Comparison of ENCODE assay signal across 8 cellular contexts in the genomic region with DNA sequence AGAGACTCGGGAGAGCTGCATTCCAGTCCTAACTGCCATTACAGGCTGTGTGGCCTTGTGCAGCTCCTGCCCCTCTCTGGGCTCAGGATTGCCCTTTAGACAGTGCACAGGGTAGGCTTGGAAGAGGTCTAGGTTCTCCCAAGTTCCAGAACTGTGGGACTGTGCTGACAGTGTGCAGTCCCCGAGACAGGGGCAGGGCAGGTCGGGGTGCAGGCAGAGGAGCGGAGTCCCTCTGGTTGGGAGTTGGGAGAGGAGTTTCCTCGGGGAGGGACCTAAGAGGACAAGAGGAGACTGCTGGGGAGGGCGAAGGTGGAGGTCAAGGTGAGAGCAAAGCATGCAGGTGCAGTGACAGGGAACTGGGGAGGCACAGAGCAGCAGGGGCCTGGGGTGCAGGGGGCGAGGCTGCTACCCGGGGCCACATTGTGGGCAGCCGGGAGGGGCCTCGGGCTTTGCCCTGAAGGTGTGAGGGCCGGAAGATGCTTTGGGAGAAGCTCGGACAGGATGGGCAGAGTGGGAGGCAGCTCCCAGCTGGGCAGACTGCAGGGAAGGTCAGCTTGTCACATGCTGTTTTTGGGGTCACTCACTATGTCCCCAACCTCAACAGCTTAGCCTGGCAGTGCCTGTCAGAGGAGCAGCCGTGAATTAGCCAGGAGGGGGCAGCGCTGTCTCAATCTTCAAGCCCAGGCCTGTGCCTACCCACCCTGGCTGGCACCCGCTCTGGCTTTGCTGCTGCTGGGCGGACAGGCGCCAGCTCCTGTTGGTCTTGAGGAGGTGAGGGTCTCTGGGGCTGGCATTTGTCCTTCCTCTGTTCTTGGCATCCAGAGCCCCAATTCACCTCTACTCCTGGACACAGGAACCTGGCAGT. TPM values are rescaled to one million over a fixed set of nuclear protein-coding genes. Genes with fewer than 3 reads are reported as not detected.
DNase-seq lines count a peak whose midpoint lies in the region; ATAC-seq and TF ChIP-seq lines count a peak whose summit lies in the region.

No MANE protein-coding gene starts in this region.

- intact Hi-C loops in Panc1 (cut with micrococcal nuclease; ENCODE audit: unreplicated experiment), result loop anchor here (1.0 kb wide), 1 partner anchor 74 kb away; no protein-coding TSS in a partner anchor
- intact Hi-C loops in heart left ventricle (cut with DNase I), result loop anchor here in 8 of 10 donors (1.0 to 10.0 kb wide), 7 partner anchors 36 to 197 kb away; no protein-coding TSS in a partner anchor
- intact Hi-C loops in spleen (cut with DNase I; ENCODE audit: low total_unique reads), result loop anchor here (2.0 kb wide), 1 partner anchor 75 kb away; no protein-coding TSS in a partner anchor

- CTCF ChIA-PET in Panc1 (lab: Charles Lee), result interaction anchor here (1.0 to 1.1 kb wide), 2 partner anchors 73 to 75 kb away, joined by 3 read pairs; no protein-coding TSS in a partner anchor

- no TSS peak for BruUV-seq in Panc1 (replicated peaks; lab: Mats Ljungman, UMichigan)

- H3K36me3 ChIP-seq in Panc1 (ENCODE audit: control insufficient read depth, insufficient read depth, low read length) (no peaks in the 10 kb centered on the region), heart left ventricle (no peaks in the 10 kb centered on the region), spleen (no peaks in the 10 kb centered on the region)

- POLR2A ChIA-PET in Panc1 (lab: Charles Lee), result no interaction called here

- no peak for TF ChIP-seq POLR2A in heart left ventricle (IDR thresholded peaks at IDR 0.05)
- no peak for TF ChIP-seq POLR2A in spleen (IDR thresholded peaks at IDR 0.05)

- H3K27me3 ChIP-seq in Panc1 (ENCODE audit: control insufficient read depth, insufficient read depth, low read length) (no peaks in the 10 kb centered on the region), heart left ventricle (no peaks in the 10 kb centered on the region), spleen (replicated peaks in 1 of 7) (peaks cover 0 to 15% (median 0%) of the 10 kb centered on the region in 7 donors)

- H3K27ac ChIP-seq in 22Rv1 (no peak overlapping the region), Panc1 (ENCODE audit: low read length) (no peak overlapping the region), heart left ventricle (no peak overlapping the region), spleen (no peak overlapping the region)

- in situ Hi-C loops in GM13976 (cut with MboI; ENCODE audit: low sequenced_read_pairs, unreplicated experiment), result no loop called here
- in situ Hi-C loops in Panc1 (cut with HindIII; ENCODE audit: low pct_unique_long_range_greater_than_20kb, low sequenced_read_pairs), result no loop called here

- H3K4me1 ChIP-seq in Panc1 (ENCODE audit: control insufficient read depth, insufficient read depth, low read length) (peaks cover 5% of the 10 kb centered on the region; the same call in 1 of the 2 replicates), heart left ventricle (peaks cover 0 to 34% (median 27%) of the 10 kb centered on the region in 12 donors), spleen (peaks cover 7 to 33% (median 24%) of the 10 kb centered on the region in 6 donors)

- ATAC-seq in Panc1, result peak; percentile 72
- peak; percentile 17 to 44 (median 30) for ATAC-seq in heart left ventricle

- 67 to 74% (median 70%) methylated on average over 15 to 17 of the region's 17 CpGs for WGBS in heart left ventricle, 4 donors
- WGBS in spleen, 5 donors, result 50 to 59% (median 53%) methylated on average over 14 to 17 of the region's 17 CpGs

- TF ChIP-seq CTCF in 22Rv1 (IDR thresholded peaks at IDR 0.05), result peak; percentile 63
- TF ChIP-seq CTCF in GM13976 (IDR thresholded peaks at IDR 0.05; ENCODE audit: borderline replicate concordance, control extremely low read depth, extremely low read depth, insufficient read depth, missing control alignments), result peak; percentile 63
- peak; percentile 84 for TF ChIP-seq CTCF in Panc1 (IDR thresholded peaks at IDR 0.05)
- TF ChIP-seq CTCF in heart left ventricle (IDR thresholded peaks at IDR 0.05), result peak; percentile 33 to 64 (median 50)
- peak in 10 of 11 experiments; percentile 46 to 83 (median 70) for TF ChIP-seq CTCF in spleen (IDR thresholded peaks at IDR 0.05 in 8 of 11, conservative IDR thresholded peaks at IDR 0.05 in 3 of 11)

- H3K9me3 ChIP-seq in Panc1 (ENCODE audit: control insufficient read depth, insufficient read depth, low read depth, low read length) (no peaks in the 10 kb centered on the region), heart left ventricle (no peaks in the 10 kb centered on the region), spleen (no peaks in the 10 kb centered on the region)

- H3K4me3 ChIP-seq in Panc1 (ENCODE audit: low read depth in 2 of 2, low read length in 2 of 2) (no peak overlapping the region), heart left ventricle (no peak overlapping the region), spleen (no peak overlapping the region)

- DNase-seq in GM13976 (ENCODE audit: low spot score), result peak; percentile 61
- DNase-seq in Panc1 (ENCODE audit: low read depth, low spot score), result no peak
- DNase-seq in activated T-helper 9 cell treated with anti-CD3 and anti-CD28 coated beads, Interleukin-2, amount 50 U/mL, for 16 hours (ENCODE audit: low read depth), result peak; percentile 56
- peak in 4 of 5 donors; percentile 49 to 79 (median 61) for DNase-seq in heart left ventricle
- peak; percentile 88 for DNase-seq in spleen
- no peak for DNase-seq in NCI-H226
- no peak for DNase-seq in NCI-H510A (lab: John Stamatoyannopoulos, UW)

RNA-seq across cellular contexts. Expression of a gene that starts 15.4 kb away (rescaled TPM):
- total RNA-seq in Panc1 (2021; ENCODE audit: unreplicated experiment) (17.5 TPM), heart left ventricle (10 to 100 TPM in 8 of 9 donors, 1 to 10 TPM in 1; 9.0 to 46.9 (median 18.8) TPM), spleen (10 to 100 TPM in 4 of 7 donors, 1 to 10 TPM in 3; 4.1 to 28.6 (median 10.2) TPM)
- polyA plus RNA-seq in Panc1 (2012; ENCODE audit: insufficient read length), result 15.5 TPM
- polyA plus RNA-seq in heart left ventricle (10 to 100 TPM in 1 of 2 donors, 1 to 10 TPM in 1; 8.5 to 13.9 TPM), spleen (1 to 10 TPM in 2 of 3 donors, under 1 TPM in 1; 0.89 to 4.9 (median 1.3) TPM)

Comparison
In these comparisons a context has a peak if more than half of its experiments do, and no peak if none do; other contexts are left out.
1. DNase-seq: peak in GM13976 (single experiment), activated T-helper 9 cell treated with anti-CD3 and anti-CD28 coated beads, Interleukin-2, amount 50 U/mL, for 16 hours (single experiment), heart left ventricle (4 of 5) and spleen (single experiment); none in Panc1 (single experiment), NCI-H226 (single experiment) and NCI-H510A (single experiment).
2. Peak in every context shown above with its lines, with median percentiles within 50 percentile points of each other: CTCF ChIP-seq.